19 cellular contexts compared by ENCODE assay signal in genomic region chr10:121804460-121804859, GRCh38.
DNase-seq lines count a peak whose midpoint lies in the region; ATAC-seq, FAIRE-seq and TF ChIP-seq lines count a peak whose summit lies in the region.
"Had no signal": no experiment of that assay in that cellular context is flagged by ENCODE, and none has a peak within 500 bp of the region (broad histone marks: within the 10 kb centered on the region; RNA-seq: fewer than 3 reads in every experiment).

No MANE protein-coding gene starts in this region.

- H3K9me3 ChIP-seq in keratinocyte (ENCODE audit: control insufficient read depth, low read depth, low read length) = no peaks in the 10 kb centered on the region
- H3K9me3 ChIP-seq: adrenal gland, gastroesophageal sphincter, left ventricle myocardium inferior, right lobe of liver, vagina had no signal

- H3K9ac ChIP-seq in keratinocyte (ENCODE audit: control insufficient read depth, extremely low read depth, insufficient read depth, low read length) = no peak overlapping the region

- TF ChIP-seq CTCF in AG09319 (IDR thresholded peaks at IDR 0.05; ENCODE audit: low read depth, low read length) (no peak), brain microvascular endothelial cell (IDR thresholded peaks at IDR 0.05; ENCODE audit: low read depth, low read length, missing control alignments) (no peak), keratinocyte (optimal IDR thresholded peaks at IDR 0.05 in 1 of 3, IDR thresholded peaks at IDR 0.05 in 1 of 3, conservative IDR thresholded peaks at IDR 0.05 in 1 of 3; ENCODE audit: extremely low read depth in 1 of 3, insufficient read depth in 2 of 3, low read length in 3 of 3) (no peak)

- H3K27me3 ChIP-seq in brain microvascular endothelial cell (replicated peaks) (no peaks in the 10 kb centered on the region), keratinocyte (ENCODE audit: control insufficient read depth, extremely low read depth, insufficient read depth, low read length) (no peaks in the 10 kb centered on the region)
- H3K27me3 ChIP-seq: adrenal gland, gastroesophageal sphincter, right lobe of liver, vagina had no signal

- peak; percentile 48 for FAIRE-seq in keratinocyte (lab: Jason Lieb, UNC)
- FAIRE-seq: G401.6, GM12892 had no signal

- in situ Hi-C loops in brain microvascular endothelial cell (cut with HindIII; ENCODE audit: low pct_ligation_motif_present, low sequenced_read_pairs) = no loop called here

- H3K27ac ChIP-seq in brain microvascular endothelial cell = no peak overlapping the region
- H3K27ac ChIP-seq in keratinocyte (ENCODE audit: control insufficient read depth, insufficient read depth, low read length) = no peak overlapping the region
- H3K27ac ChIP-seq: adrenal gland, gastroesophageal sphincter, left ventricle myocardium inferior, right lobe of liver, vagina had no signal

- H3K36me3 ChIP-seq in brain microvascular endothelial cell (replicated peaks) = no peaks in the 10 kb centered on the region
- H3K36me3 ChIP-seq in keratinocyte (ENCODE audit: control insufficient read depth in 2 of 2, extremely low read depth in 1 of 2, insufficient read depth in 2 of 2, low read length in 2 of 2) = no peaks in the 10 kb centered on the region
- H3K36me3 ChIP-seq: adrenal gland, right lobe of liver, vagina had no signal

- H3K4me3 ChIP-seq in brain microvascular endothelial cell (ENCODE audit: low read depth, low read length) (no peak overlapping the region), keratinocyte (ENCODE audit: control insufficient read depth in 2 of 3, extremely low read depth in 1 of 3, insufficient read depth in 2 of 3, low read depth in 1 of 3, low read length in 3 of 3) (no peak overlapping the region)
- H3K4me3 ChIP-seq: adrenal gland, gastroesophageal sphincter, left ventricle myocardium inferior, right lobe of liver, vagina had no signal

- no peaks in the 10 kb centered on the region for H3K9me1 ChIP-seq in keratinocyte (ENCODE audit: control insufficient read depth, extremely low read depth, insufficient read depth, low read length)

- H4K20me1 ChIP-seq in keratinocyte (ENCODE audit: control insufficient read depth, extremely low read depth, insufficient read depth, low read length) = no peaks in the 10 kb centered on the region

- no peak overlapping the region for H3K4me3 Mint-ChIP-seq in activated T-helper 1 cell treated with anti-CD3 and anti-CD28 coated beads, Interleukin-12 subunit alpha, Interleukin-12 subunit beta, Interleukin-2, Interleukin-4 antibody, amounts not matched to agents 30 ng/mL and 10 ng/mL and 1 ng/mL, durations not matched to agents 14 hours and 24 hours and 36 hours

- no peaks in the 10 kb centered on the region for H3K4me1 ChIP-seq in keratinocyte (ENCODE audit: control insufficient read depth, extremely low read depth, insufficient read depth, low read length)
- H3K4me1 ChIP-seq: adrenal gland, gastroesophageal sphincter, left ventricle myocardium inferior, right lobe of liver had no signal

- DNase-seq in AG09319 (ENCODE audit: extremely low read depth, low read depth) (peak; percentile 4), HS-5 (ENCODE audit: low read depth) (peak; percentile 38), brain microvascular endothelial cell (peak; percentile 62), keratinocyte (ENCODE audit: low read depth, low spot score) (no peak), SKM-1 treated with dmso at 0.1 percent for 144 hours (lab: John Stamatoyannopoulos, UW; ENCODE audit: unreplicated experiment) (no peak)
- DNase-seq in activated T-helper 1 cell treated with anti-CD3 and anti-CD28 coated beads, Interleukin-12 subunit alpha, Interleukin-12 subunit beta, Interleukin-2, Interleukin-4 antibody, amounts not matched to agents 30 ng/mL and 10 ng/mL and 1 ng/mL, durations not matched to agents 14 hours and 24 hours and 36 hours (ENCODE audit: low spot score) = no peak
- DNase-seq: activated CD4-positive, alpha-beta T cell treated with anti-CD3 and anti-CD28 coated beads for 48 hours; activated effector memory CD4-positive, alpha-beta T cell treated with anti-CD3 and anti-CD28 coated beads, Interleukin-2, amount 50 U/mL, for 16 hours; adrenal gland; left ventricle myocardium inferior; NCI-H1436; NCI-H82; right lobe of liver had no signal

- H3K36me3 Mint-ChIP-seq in activated T-helper 1 cell treated with anti-CD3 and anti-CD28 coated beads, Interleukin-12 subunit alpha, Interleukin-12 subunit beta, Interleukin-2, Interleukin-4 antibody, amounts not matched to agents 30 ng/mL and 10 ng/mL and 1 ng/mL, durations not matched to agents 14 hours and 24 hours and 36 hours (ENCODE audit: low read depth) = no peaks in the 10 kb centered on the region

- dilution Hi-C loops in keratinocyte (cut with MboI; ENCODE audit: extremely low pct_ligation_motif_present, low sequenced_read_pairs) = no loop called here

- no peak overlapping the region for H3K4me2 ChIP-seq in keratinocyte (ENCODE audit: control insufficient read depth, extremely low read depth, insufficient read depth, low read depth, low read length)

- no peaks in the 10 kb centered on the region for H3K27me3 Mint-ChIP-seq in activated T-helper 1 cell treated with anti-CD3 and anti-CD28 coated beads, Interleukin-12 subunit alpha, Interleukin-12 subunit beta, Interleukin-2, Interleukin-4 antibody, amounts not matched to agents 30 ng/mL and 10 ng/mL and 1 ng/mL, durations not matched to agents 14 hours and 24 hours and 36 hours (ENCODE audit: insufficient read depth)

- ATAC-seq in GM19452 (IDR thresholded peaks at IDR 0.05; ENCODE audit: unreplicated experiment) (no peak), HG03432 (IDR thresholded peaks at IDR 0.05; ENCODE audit: unreplicated experiment) (no peak)
- ATAC-seq: gastroesophageal sphincter, right lobe of liver had no signal

- H2AFZ ChIP-seq in keratinocyte (ENCODE audit: control insufficient read depth, low read length) = no peak overlapping the region

- no peaks in the 10 kb centered on the region for H3K79me2 ChIP-seq in keratinocyte (ENCODE audit: control insufficient read depth, insufficient read depth, low read length)

- intact Hi-C loops in activated T-helper 1 cell treated with anti-CD3 and anti-CD28 coated beads, Interleukin-12 subunit alpha, Interleukin-12 subunit beta, Interleukin-2, Interleukin-4 antibody, amounts not matched to agents 30 ng/mL and 10 ng/mL and 1 ng/mL, durations not matched to agents 14 hours and 24 hours and 36 hours (cut with micrococcal nuclease) = no loop called here

- H3K27ac Mint-ChIP-seq in activated T-helper 1 cell treated with anti-CD3 and anti-CD28 coated beads, Interleukin-12 subunit alpha, Interleukin-12 subunit beta, Interleukin-2, Interleukin-4 antibody, amounts not matched to agents 30 ng/mL and 10 ng/mL and 1 ng/mL, durations not matched to agents 14 hours and 24 hours and 36 hours = no peak overlapping the region

- H3K4me1 Mint-ChIP-seq in activated T-helper 1 cell treated with anti-CD3 and anti-CD28 coated beads, Interleukin-12 subunit alpha, Interleukin-12 subunit beta, Interleukin-2, Interleukin-4 antibody, amounts not matched to agents 30 ng/mL and 10 ng/mL and 1 ng/mL, durations not matched to agents 14 hours and 24 hours and 36 hours (ENCODE audit: low read depth) = no peaks in the 10 kb centered on the region

- no peaks in the 10 kb centered on the region for H3K9me3 Mint-ChIP-seq in activated T-helper 1 cell treated with anti-CD3 and anti-CD28 coated beads, Interleukin-12 subunit alpha, Interleukin-12 subunit beta, Interleukin-2, Interleukin-4 antibody, amounts not matched to agents 30 ng/mL and 10 ng/mL and 1 ng/mL, durations not matched to agents 14 hours and 24 hours and 36 hours

Comparison
In these comparisons a context has a peak if more than half of its experiments do, and no peak if none do; other contexts are left out.
1. DNase-seq: peak in AG09319 (single experiment), HS-5 (single experiment) and brain microvascular endothelial cell (single experiment); none in keratinocyte (single experiment), SKM-1 treated with dmso at 0.1 percent for 144 hours (single experiment) and activated T-helper 1 cell treated with anti-CD3 and anti-CD28 coated beads, Interleukin-12 subunit alpha, Interleukin-12 subunit beta, Interleukin-2, Interleukin-4 antibody, amounts not matched to agents 30 ng/mL and 10 ng/mL and 1 ng/mL, durations not matched to agents 14 hours and 24 hours and 36 hours (single experiment).